ENCODE assay signal across 16 cellular contexts in the genomic region with DNA sequence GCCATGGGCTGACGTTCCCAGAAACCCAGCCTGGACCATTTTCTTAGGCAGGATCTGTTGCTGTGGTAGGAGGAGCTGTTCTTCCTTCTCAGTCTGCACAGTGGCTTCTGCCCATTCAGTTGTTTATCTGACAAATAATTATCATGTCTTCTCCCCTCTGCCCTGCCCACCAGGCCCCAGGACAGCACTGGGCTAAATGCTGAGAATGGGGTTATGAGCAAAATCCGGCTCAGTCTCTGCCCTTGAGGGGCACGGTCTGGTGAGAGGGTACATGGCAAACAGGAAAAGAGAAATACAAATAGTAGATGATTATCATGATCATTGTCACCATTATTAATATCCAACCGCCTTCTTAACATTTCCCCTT. TPM values are rescaled to one million over a fixed set of nuclear protein-coding genes. Genes with fewer than 3 reads are reported as not detected.
"Had no signal": no experiment of that assay in that cellular context is flagged by ENCODE, and none has a peak within 500 bp of the region (broad histone marks: within the 10 kb centered on the region; RNA-seq: fewer than 3 reads in every experiment).

No MANE protein-coding gene starts in this region.

- H3K36me3 Mint-ChIP-seq: activated naive CD8-positive, alpha-beta T cell treated with anti-CD3 and anti-CD28 coated beads, Interleukin-2, amount 10 ng/mL, durations not matched to agents 7 days and 5 days; brain; natural killer cell had no signal

- FAIRE-seq: frontal cortex, keratinocyte had no signal

- H3K27ac Mint-ChIP-seq: activated B cell treated with CpG ODN at 0.5 μM for 24 hours; activated CD8-positive, alpha-beta T cell treated with anti-CD3 and anti-CD28 coated beads for 36 hours; activated naive CD8-positive, alpha-beta T cell treated with anti-CD3 and anti-CD28 coated beads, Interleukin-2, amount 10 ng/mL, durations not matched to agents 7 days and 5 days; activated T-helper 17 cell treated with anti-CD3 and anti-CD28 coated beads, Interleukin-2, amount 50 U/mL, for 72 hours; natural killer cell; T-helper 2 cell treated with Interferon-gamma antibody and Interleukin-4, amounts not matched to agents 5 μg/mL and 100 μg/mL, for 36 hours had no signal

- H3K4me1 Mint-ChIP-seq: activated B cell treated with CpG ODN at 0.5 μM for 24 hours; activated naive CD8-positive, alpha-beta T cell treated with anti-CD3 and anti-CD28 coated beads, Interleukin-2, amount 10 ng/mL, durations not matched to agents 7 days and 5 days; activated T-helper 17 cell treated with anti-CD3 and anti-CD28 coated beads, Interleukin-2, amount 50 U/mL, for 72 hours; natural killer cell had no signal

- H3K4me3 Mint-ChIP-seq: activated B cell treated with CpG ODN at 0.5 μM for 24 hours; activated CD8-positive, alpha-beta T cell treated with anti-CD3 and anti-CD28 coated beads for 36 hours; activated naive CD8-positive, alpha-beta T cell treated with anti-CD3 and anti-CD28 coated beads, Interleukin-2, amount 10 ng/mL, durations not matched to agents 7 days and 5 days; activated T-helper 17 cell treated with anti-CD3 and anti-CD28 coated beads, Interleukin-2, amount 50 U/mL, for 72 hours; brain; natural killer cell; T-helper 2 cell treated with Interferon-gamma antibody and Interleukin-4, amounts not matched to agents 5 μg/mL and 100 μg/mL, for 36 hours had no signal

- H3K27me3 ChIP-seq: transverse colon had no signal

- H3K36me3 ChIP-seq: transverse colon had no signal

- H3K9me3 Mint-ChIP-seq: activated B cell treated with CpG ODN at 0.5 μM for 24 hours; activated CD8-positive, alpha-beta T cell treated with anti-CD3 and anti-CD28 coated beads for 36 hours; activated naive CD8-positive, alpha-beta T cell treated with anti-CD3 and anti-CD28 coated beads, Interleukin-2, amount 10 ng/mL, durations not matched to agents 7 days and 5 days; activated T-helper 17 cell treated with anti-CD3 and anti-CD28 coated beads, Interleukin-2, amount 50 U/mL, for 72 hours; brain; natural killer cell; T-helper 2 cell treated with Interferon-gamma antibody and Interleukin-4, amounts not matched to agents 5 μg/mL and 100 μg/mL, for 36 hours had no signal

- H3K27ac ChIP-seq: dorsolateral prefrontal cortex, transverse colon had no signal

- H3K4me3 ChIP-seq: dorsolateral prefrontal cortex, transverse colon had no signal

- ATAC-seq: activated CD8-positive, alpha-beta T cell treated with anti-CD3 and anti-CD28 coated beads for 36 hours; activated T-helper 17 cell treated with anti-CD3 and anti-CD28 coated beads, Interleukin-2, amount 50 U/mL, for 72 hours; natural killer cell; stimulated activated naive CD8-positive, alpha-beta T cell treated with anti-CD3 and anti-CD28 coated beads, Interleukin-15, Interleukin-2, amounts not matched to agents 100 U/mL and 50 U/mL, for 24 hours had no signal

- H3K9me3 ChIP-seq: transverse colon had no signal

- DNase-seq: activated B cell treated with CpG ODN at 0.5 μM for 24 hours; activated CD4-positive, alpha-beta T cell treated with anti-CD3 and anti-CD28 coated beads for 4 hours; activated CD8-positive, alpha-beta T cell treated with anti-CD3 and anti-CD28 coated beads for 36 hours; activated naive CD4-positive, alpha-beta T cell treated with Interleukin-2 at 50 U/mL for 16 hours; activated naive CD8-positive, alpha-beta T cell treated with anti-CD3 and anti-CD28 coated beads, Interleukin-2, amount 10 ng/mL, durations not matched to agents 7 days and 5 days; activated T-cell treated with anti-CD3 and anti-CD28 coated beads, Interleukin-2, amount 50 U/mL, for 1 hour; dorsolateral prefrontal cortex; erythroblast; natural killer cell; stimulated activated naive CD8-positive, alpha-beta T cell treated with anti-CD3 and anti-CD28 coated beads, Interleukin-15, Interleukin-2, amounts not matched to agents 100 U/mL and 50 U/mL, for 24 hours; transverse colon had no signal

RNA-seq across cellular contexts. Expression of a gene that starts 42.9 kb away (rescaled TPM):
- total RNA-seq: activated B cell treated with CpG ODN at 0.5 μM for 24 hours had no signal
